In the genomic region with DNA sequence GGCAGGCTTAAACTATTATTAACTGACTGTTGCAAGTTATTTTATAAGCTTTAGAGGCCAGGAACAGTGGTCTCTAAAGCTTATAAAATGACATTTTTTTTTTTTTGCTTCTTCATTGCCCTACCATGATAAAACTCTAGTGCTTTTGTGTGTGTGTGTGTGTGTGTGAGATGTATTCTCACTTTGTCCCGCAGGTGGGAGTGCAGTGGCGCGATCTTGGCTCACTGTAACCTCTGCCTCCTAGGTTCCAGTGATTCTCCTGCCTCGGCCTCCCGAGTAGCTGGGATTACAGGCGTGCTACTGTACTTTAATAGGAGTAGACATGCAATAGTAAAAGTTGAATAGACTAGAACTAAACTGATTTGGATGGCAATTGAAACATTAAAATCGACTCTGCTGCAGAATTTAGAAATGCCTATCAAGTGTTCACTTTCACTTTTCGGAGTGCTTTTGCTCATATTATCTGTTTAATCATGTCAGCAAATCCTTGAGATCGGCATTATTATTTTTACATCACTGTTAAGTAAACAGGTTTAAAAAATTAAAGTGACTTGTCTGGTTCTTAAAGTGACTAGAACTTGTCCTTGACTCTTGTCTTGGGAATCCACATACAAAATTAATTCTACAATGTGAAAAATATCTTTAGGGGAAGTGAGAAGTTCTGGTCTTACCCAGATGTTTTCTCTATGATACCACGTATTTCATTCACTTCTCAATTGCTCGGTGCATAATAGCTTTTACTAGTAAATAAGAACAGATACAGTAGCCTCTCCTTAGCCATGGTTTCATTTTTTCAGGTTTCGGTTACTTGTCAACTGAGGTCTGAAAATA, we compare ENCODE assay signal across 11 cellular contexts. TPM values are rescaled to one million over a fixed set of nuclear protein-coding genes. Genes with fewer than 3 reads are reported as not detected.
A peak's percentile ranks its signal among the peaks of the same experiment; 100 is the strongest.
DNase-seq lines count a peak whose midpoint lies in the region; ATAC-seq and TF ChIP-seq lines count a peak whose summit lies in the region.
"Had no signal": no experiment of that assay in that cellular context is flagged by ENCODE, and none has a peak within 500 bp of the region (broad histone marks: within the 10 kb centered on the region; RNA-seq: fewer than 3 reads in every experiment).

No MANE protein-coding gene starts in this region.

- peak overlapping the region; percentile 57 for H2AFZ ChIP-seq in mammary epithelial cell (ENCODE audit: low read depth, low read length)

- H3K9ac ChIP-seq in mammary epithelial cell (ENCODE audit: insufficient read depth, low read length), result no peak overlapping the region

- H3K4me1 ChIP-seq in mammary epithelial cell (ENCODE audit: insufficient read depth, low read length), result peaks cover 12% of the 10 kb centered on the region

- in situ Hi-C loops in mammary epithelial cell (cut with MboI; ENCODE audit: low sequenced_read_pairs in 2 of 2), result no loop called here

- peak; percentile 82 for ATAC-seq in GM18520 (IDR thresholded peaks at IDR 0.05; ENCODE audit: unreplicated experiment)
- ATAC-seq in GM21528 (IDR thresholded peaks at IDR 0.05; ENCODE audit: low FRiP score, unreplicated experiment), result peak; percentile 93
- ATAC-seq in HG03354 (IDR thresholded peaks at IDR 0.05; ENCODE audit: poor library complexity, severe bottlenecking, unreplicated experiment), result peak; percentile 86
- ATAC-seq in stimulated activated naive CD8-positive, alpha-beta T cell treated with anti-CD3 and anti-CD28 coated beads, Interleukin-15, Interleukin-2, amounts not matched to agents 100 U/mL and 50 U/mL, for 24 hours, result no peak

- intact Hi-C loops in mammary epithelial cell (cut with micrococcal nuclease), result no loop called here

- DNase-seq in mammary epithelial cell (no peak), NCI-H1436 (lab: John Stamatoyannopoulos, UW) (no peak), retina (no peak)
- DNase-seq in activated T-cell treated with anti-CD3 and anti-CD28 coated beads, Interleukin-2, amount 50 U/mL, for 48 hours, result no peak
- DNase-seq in stimulated activated naive CD8-positive, alpha-beta T cell treated with anti-CD3 and anti-CD28 coated beads, Interleukin-15, Interleukin-2, amounts not matched to agents 100 U/mL and 50 U/mL, for 24 hours, result no peak
- DNase-seq: DND-41, immature natural killer cell, NCI-H2171 treated with DMSO at 0.1 percent for 48 hours had no signal

- H3K4me2 ChIP-seq in mammary epithelial cell (ENCODE audit: insufficient read depth, low read depth, low read length), result peak overlapping the region; percentile 69

- no TSS peak for BruUV-seq in mammary epithelial cell (replicated peaks; lab: Mats Ljungman, UMichigan)

- WGBS in mammary epithelial cell (ENCODE audit: low coverage, missing lambda C conversion rate), result 64% methylated on average over 12 of the region's 12 CpGs

- dilution Hi-C loops in mammary epithelial cell (cut with HindIII; ENCODE audit: low sequenced_read_pairs), result no loop called here

- no peaks in the 10 kb centered on the region for H3K9me3 ChIP-seq in mammary epithelial cell (replicated peaks; ENCODE audit: insufficient read depth, low read length)

- no peak for TF ChIP-seq CTCF in mammary epithelial cell (conservative IDR thresholded peaks at IDR 0.05 in 1 of 2, IDR thresholded peaks at IDR 0.05 in 1 of 2; ENCODE audit: extremely low read depth in 1 of 2, insufficient read depth in 1 of 2, low read depth in 1 of 2, low read length in 2 of 2)

- peak overlapping the region; percentile 12 to 23 (median 23) for H3K4me3 ChIP-seq in mammary epithelial cell (replicated peaks in 1 of 3; ENCODE audit: insufficient read depth in 1 of 3, low read depth in 2 of 3, low read length in 3 of 3)

- CTCF ChIA-PET in mammary epithelial cell (lab: Charles Lee; ENCODE audit: low non-redundant PET), result no interaction called here

- no peaks in the 10 kb centered on the region for H4K20me1 ChIP-seq in mammary epithelial cell (ENCODE audit: insufficient read depth, low read length)

- no peaks in the 10 kb centered on the region for H3K79me2 ChIP-seq in mammary epithelial cell (ENCODE audit: insufficient read depth, low read length)

- no peaks in the 10 kb centered on the region for H3K36me3 ChIP-seq in mammary epithelial cell (ENCODE audit: insufficient read depth, low read length)

- H3K27ac ChIP-seq in mammary epithelial cell (ENCODE audit: insufficient read depth, low read depth, low read length), result peak overlapping the region; percentile 76

- H3K27me3 ChIP-seq in mammary epithelial cell (ENCODE audit: insufficient read depth, low read length), result no peaks in the 10 kb centered on the region

RNA-seq across cellular contexts. Expression of a gene that starts 8.4 kb away (rescaled TPM):
- 10 to 100 TPM; 16.3 to 27.8 TPM for total RNA-seq in mammary epithelial cell
- 22.5 TPM for polyA plus RNA-seq in mammary epithelial cell
- polyA minus RNA-seq in mammary epithelial cell, result 11.3 TPM

RNA-seq across cellular contexts. Expression of a gene that starts 19.8 kb away (rescaled TPM):
- total RNA-seq in mammary epithelial cell, result under 1 TPM; 0.16 to 0.50 TPM
- polyA plus RNA-seq in mammary epithelial cell, result 0.24 TPM
- not detected for polyA minus RNA-seq in mammary epithelial cell
- polyA plus RNA-seq: immature natural killer cell had no signal
